1 cellular context compared by ENCODE assay signal in genomic region chr7:128236924-128237586, GRCh38.
A peak's percentile ranks its signal among the peaks of the same experiment; 100 is the strongest.
TF ChIP-seq lines count a peak whose summit lies in the region.

No MANE protein-coding gene starts in this region.

TF ChIP-seq in K562, 482 proteins besides CTCF, POLR2A, EP300 and RAD21 (continued from another document and continues in another):
- TF ChIP-seq ARID4B (CRISPR knock-in tag; IDR thresholded peaks at IDR 0.05), result no peak
- TF ChIP-seq L3MBTL2 (IDR thresholded peaks at IDR 0.05), result peak; percentile 81
- no peak for TF ChIP-seq SP2 (IDR thresholded peaks at IDR 0.05; ENCODE audit: extremely low read depth, low read depth, low read length, poor library complexity, severe bottlenecking)
- TF ChIP-seq FOXA3 (CRISPR knock-in tag; conservative IDR thresholded peaks at IDR 0.05 in 1 of 2, IDR thresholded peaks at IDR 0.05 in 1 of 2), result peak; percentile 94 to 99
- peak; percentile 51; the same call in 1 of the 2 replicates for TF ChIP-seq MGA (IDR thresholded peaks at IDR 0.05)
- TF ChIP-seq XRCC5 (IDR thresholded peaks at IDR 0.05; ENCODE audit: low read depth, low read length), result no peak
- TF ChIP-seq HIVEP1 (CRISPR knock-in tag; IDR thresholded peaks at IDR 0.05), result peak; percentile 93
- 0 out of 2 replicates have a peak, but pooled peaks have one; percentile 74 for TF ChIP-seq ARID3B (CRISPR knock-in tag; IDR thresholded peaks at IDR 0.05; ENCODE audit: borderline replicate concordance)
- TF ChIP-seq RB1 (IDR thresholded peaks at IDR 0.05; ENCODE audit: low read depth), result peak; percentile 42; the same call in 1 of the 2 replicates
- 0 out of 2 replicates have a peak, but pooled peaks have one; percentile 4 for TF ChIP-seq ELF4 (CRISPR knock-in tag; IDR thresholded peaks at IDR 0.05)
- peak; percentile 62; the same call in 1 of the 2 replicates for TF ChIP-seq ID3 (CRISPR knock-in tag; IDR thresholded peaks at IDR 0.05)
- peak; percentile 86 for TF ChIP-seq ID3 (tag; IDR thresholded peaks at IDR 0.05)
- peak; percentile 97 for TF ChIP-seq FOXK1 (CRISPR knock-in tag; IDR thresholded peaks at IDR 0.05; ENCODE audit: borderline replicate concordance)
- peak; percentile 93 for TF ChIP-seq SMAD4 (CRISPR knock-in tag; conservative IDR thresholded peaks at IDR 0.05)
- TF ChIP-seq CBFA2T3 (IDR thresholded peaks at IDR 0.05), result peak; percentile 46
- TF ChIP-seq JUN (IDR thresholded peaks at IDR 0.05; ENCODE audit: borderline replicate concordance, low read depth, low read length), result peak; percentile 57
- TF ChIP-seq JUN (CRISPR knock-in tag; IDR thresholded peaks at IDR 0.05; ENCODE audit: borderline replicate concordance), result no peak
- peak; percentile 99 for TF ChIP-seq ZNF589 (CRISPR knock-in tag; IDR thresholded peaks at IDR 0.05; ENCODE audit: low read depth)
- TF ChIP-seq KHSRP (IDR thresholded peaks at IDR 0.05), result no peak
- TF ChIP-seq RAD51 (IDR thresholded peaks at IDR 0.05; ENCODE audit: borderline replicate concordance, low read depth), result peak; percentile 89
- no peak for TF ChIP-seq NKRF (IDR thresholded peaks at IDR 0.05; ENCODE audit: borderline replicate concordance)
- peak in 1 of 2 experiments; percentile 44; a peak in 1 of 4 replicates for TF ChIP-seq SRF (CRISPR knock-in tag; IDR thresholded peaks at IDR 0.05)
- no peak for TF ChIP-seq HDAC6 (IDR thresholded peaks at IDR 0.05; ENCODE audit: low read depth, low read length)
- peak; percentile 75; the same call in 1 of the 2 replicates for TF ChIP-seq CREB5 (CRISPR knock-in tag; IDR thresholded peaks at IDR 0.05)
- peak; percentile 70 for TF ChIP-seq DPF2 (IDR thresholded peaks at IDR 0.05)
- TF ChIP-seq GMEB1 (CRISPR knock-in tag; IDR thresholded peaks at IDR 0.05), result peak; percentile 47; the same call in 1 of the 2 replicates
- TF ChIP-seq PHF20 (IDR thresholded peaks at IDR 0.05; ENCODE audit: partially characterized antibody), result no peak
- no peak for TF ChIP-seq TRIM25 (IDR thresholded peaks at IDR 0.05; ENCODE audit: borderline replicate concordance)
- TF ChIP-seq RHOXF2B (CRISPR knock-in tag; conservative IDR thresholded peaks at IDR 0.05), result no peak
